Comparison of ENCODE assay signal across 1 cellular context in genomic region chr5:61625682-61626620, GRCh38.
A peak's percentile ranks its signal among the peaks of the same experiment; 100 is the strongest.
TF ChIP-seq lines count a peak whose summit lies in the region.

No MANE protein-coding gene starts in this region.

TF ChIP-seq in A549, 52 proteins besides CTCF, POLR2A, EP300 and RAD21 (continued from another document):
- TF ChIP-seq, protein P1, sequence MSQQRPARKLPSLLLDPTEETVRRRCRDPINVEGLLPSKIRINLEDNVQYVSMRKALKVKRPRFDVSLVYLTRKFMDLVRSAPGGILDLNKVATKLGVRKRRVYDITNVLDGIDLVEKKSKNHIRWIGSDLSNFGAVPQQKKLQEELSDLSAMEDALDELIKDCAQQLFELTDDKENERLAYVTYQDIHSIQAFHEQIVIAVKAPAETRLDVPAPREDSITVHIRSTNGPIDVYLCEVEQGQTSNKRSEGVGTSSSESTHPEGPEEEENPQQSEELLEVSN (IDR thresholded peaks at IDR 0.05; ENCODE audit: borderline replicate concordance, low read depth) = peak; percentile 30; the same call in 1 of the 2 replicates
- no peak for TF ChIP-seq PBX3 (IDR thresholded peaks at IDR 0.05)
- no peak for TF ChIP-seq RNF2 (IDR thresholded peaks at IDR 0.05; ENCODE audit: borderline replicate concordance, low read depth)
- no peak for TF ChIP-seq CBX2 (IDR thresholded peaks at IDR 0.05; ENCODE audit: borderline replicate concordance, low read depth)
- peak; percentile 59; the same call in 1 of the 2 replicates for TF ChIP-seq MAX (IDR thresholded peaks at IDR 0.05)
- no peak for TF ChIP-seq HEYL (CRISPR knock-in tag; IDR thresholded peaks at IDR 0.05)
- TF ChIP-seq REST (IDR thresholded peaks at IDR 0.05) = no peak
- TF ChIP-seq FOSB (CRISPR knock-in tag; IDR thresholded peaks at IDR 0.05) = no peak
- TF ChIP-seq ZSCAN20 (CRISPR knock-in tag; IDR thresholded peaks at IDR 0.05) = 0 out of 2 replicates have a peak, but pooled peaks have one; percentile 52
- TF ChIP-seq KDM1A (IDR thresholded peaks at IDR 0.05; ENCODE audit: low read depth) = no peak
